In genomic region chr11:57358543-57358961, GRCh38 we compare ENCODE assay signal across 23 cellular contexts. TPM values are rescaled to one million over a fixed set of nuclear protein-coding genes. Genes with fewer than 3 reads are reported as not detected.
DNase-seq lines count a peak whose midpoint lies in the region; ATAC-seq and TF ChIP-seq lines count a peak whose summit lies in the region.
"Had no signal": no experiment of that assay in that cellular context is flagged by ENCODE, and none has a peak within 500 bp of the region (broad histone marks: within the 10 kb centered on the region; RNA-seq: fewer than 3 reads in every experiment).

No MANE protein-coding gene starts in this region.

- no CpG with 5 or more reads among the region's 9 CpGs for WGBS in neuronal stem cell (ENCODE audit: extremely low coverage in 2 of 2, insufficient read length in 2 of 2, insufficient replicate concordance in 1 of 2), 2 donors

- no peaks in the 10 kb centered on the region for H3K9me3 ChIP-seq in neuronal stem cell (replicated peaks in 1 of 2; ENCODE audit: control insufficient read depth in 2 of 2, insufficient read depth in 1 of 2, low read depth in 1 of 2, low read length in 2 of 2)
- H3K9me3 ChIP-seq: right lobe of liver had no signal

- ATAC-seq in GM18517 (IDR thresholded peaks at IDR 0.05; ENCODE audit: unreplicated experiment), result no peak
- ATAC-seq: effector memory CD8-positive, alpha-beta T cell; right lobe of liver had no signal

- no peak overlapping the region for H2BK12ac ChIP-seq in neuronal stem cell (ENCODE audit: low read length)

- no peak overlapping the region for H3K27ac ChIP-seq in neuronal stem cell (replicated peaks; ENCODE audit: low read length)
- H3K27ac ChIP-seq: right lobe of liver, WERI-Rb-1 had no signal

- H4K8ac ChIP-seq in neuronal stem cell (ENCODE audit: low read depth, low read length), result no peak overlapping the region

- H3K4me3 ChIP-seq in neuronal stem cell (ENCODE audit: low read length in 2 of 2), result no peak overlapping the region
- H3K4me3 ChIP-seq: lung, right lobe of liver had no signal

- no peaks in the 10 kb centered on the region for H3K4me1 Mint-ChIP-seq in endothelial cell (ENCODE audit: unreplicated experiment)
- H3K4me1 Mint-ChIP-seq: activated CD4-positive, alpha-beta memory T cell treated with anti-CD3 and anti-CD28 coated beads, Interleukin-2, amount 10 ng/mL, durations not matched to agents 7 days and 5 days; central memory CD8-positive, alpha-beta T cell had no signal

- H2BK15ac ChIP-seq in neuronal stem cell (ENCODE audit: low read length), result peak overlapping the region; percentile 35

- H3K79me1 ChIP-seq in neuronal stem cell (ENCODE audit: low read depth, low read length), result no peaks in the 10 kb centered on the region

- H4K91ac ChIP-seq in neuronal stem cell (ENCODE audit: low read depth, low read length, poor library complexity), result no peak overlapping the region

- H2BK120ac ChIP-seq in neuronal stem cell (ENCODE audit: low read depth, low read length), result no peak overlapping the region

- peaks cover 0 to 26% (median 0%) of the 10 kb centered on the region in 3 experiments for H3K27me3 ChIP-seq in neuronal stem cell (ENCODE audit: control insufficient read depth in 3 of 3, insufficient read depth in 3 of 3, low read depth in 1 of 3, low read length in 3 of 3)
- H3K27me3 ChIP-seq: right lobe of liver had no signal

- H3K27ac Mint-ChIP-seq in endothelial cell (ENCODE audit: unreplicated experiment), result no peak overlapping the region
- H3K27ac Mint-ChIP-seq: activated CD4-positive, alpha-beta memory T cell treated with anti-CD3 and anti-CD28 coated beads, Interleukin-2, amount 10 ng/mL, durations not matched to agents 7 days and 5 days; activated naive CD8-positive, alpha-beta T cell; effector memory CD8-positive, alpha-beta T cell; H9 had no signal

- no peak overlapping the region for H3K14ac ChIP-seq in neuronal stem cell (ENCODE audit: low read length)

- peak; percentile 42 for DNase-seq in EH (ENCODE audit: low read depth)
- DNase-seq in NCI-H2227 (lab: John Stamatoyannopoulos, UW; ENCODE audit: unreplicated experiment), result peak; percentile 47
- peak; percentile 44 to 65 for DNase-seq in erythroblast (lab: John Stamatoyannopoulos, UW)
- no peak for DNase-seq in neuronal stem cell (ENCODE audit: low spot score)
- no peak for DNase-seq in endothelial cell (ENCODE audit: low spot score)
- no peak for DNase-seq in NCI-H345 (lab: John Stamatoyannopoulos, UW)
- DNase-seq in LoVo (ENCODE audit: low spot score), result no peak
- DNase-seq: activated CD4-positive, alpha-beta memory T cell treated with anti-CD3 and anti-CD28 coated beads, Interleukin-2, amount 10 ng/mL, durations not matched to agents 7 days and 5 days; activated T-cell treated with anti-CD3 and anti-CD28 coated beads, Interleukin-2, amount 50 U/mL, for 48 hours; effector memory CD8-positive, alpha-beta T cell; foreskin melanocyte; GDM1; H9; NCI-H2029 treated with DMSO at 0.1 percent for 48 hours; stimulated activated CD4-positive, alpha-beta T cell treated with anti-CD3 and anti-CD28 coated beads, Interleukin-4, amount 100 ng/mL, for 1 hour; WERI-Rb-1 had no signal

- H3K9me3 Mint-ChIP-seq in endothelial cell (ENCODE audit: unreplicated experiment), result no peaks in the 10 kb centered on the region
- H3K9me3 Mint-ChIP-seq: central memory CD8-positive, alpha-beta T cell; effector memory CD8-positive, alpha-beta T cell; neural crest cell had no signal

- no peak for TF ChIP-seq CTCF in endothelial cell (IDR thresholded peaks at IDR 0.05; ENCODE audit: unreplicated experiment)

- no peak overlapping the region for H3K23ac ChIP-seq in neuronal stem cell (ENCODE audit: low read depth, low read length, poor library complexity)

- H3K4me3 Mint-ChIP-seq in endothelial cell (ENCODE audit: unreplicated experiment), result no peak overlapping the region
- H3K4me3 Mint-ChIP-seq: activated CD4-positive, alpha-beta memory T cell treated with anti-CD3 and anti-CD28 coated beads, Interleukin-2, amount 10 ng/mL, durations not matched to agents 7 days and 5 days; activated naive CD8-positive, alpha-beta T cell; central memory CD8-positive, alpha-beta T cell; effector memory CD8-positive, alpha-beta T cell; H9; neural crest cell had no signal

- peak overlapping the region; percentile 45 for H2AFZ ChIP-seq in neuronal stem cell (ENCODE audit: low read length)

- no peak overlapping the region for H3K4ac ChIP-seq in neuronal stem cell (ENCODE audit: low read length)

- H2BK5ac ChIP-seq in neuronal stem cell (ENCODE audit: low read length), result no peak overlapping the region

- H3K9ac ChIP-seq in neuronal stem cell (ENCODE audit: low read depth, low read length, poor library complexity), result no peak overlapping the region

- H3K4me2 ChIP-seq in neuronal stem cell (ENCODE audit: insufficient read depth, low read length, poor library complexity, severe bottlenecking), result no peak overlapping the region

- H3K36me3 ChIP-seq in neuronal stem cell (replicated peaks in 1 of 2; ENCODE audit: control insufficient read depth in 2 of 2, insufficient read depth in 2 of 2, low read length in 2 of 2), result no peaks in the 10 kb centered on the region
- H3K36me3 ChIP-seq: right lobe of liver, WERI-Rb-1 had no signal

- peaks cover 6% of the 10 kb centered on the region for H3K27me3 Mint-ChIP-seq in endothelial cell (ENCODE audit: unreplicated experiment)

- H3K36me3 Mint-ChIP-seq in endothelial cell (ENCODE audit: low read depth, unreplicated experiment), result no peaks in the 10 kb centered on the region
- H3K36me3 Mint-ChIP-seq: activated naive CD8-positive, alpha-beta T cell had no signal

- H3K4me1 ChIP-seq in neuronal stem cell (ENCODE audit: control insufficient read depth in 2 of 2, insufficient read depth in 1 of 2, low read depth in 1 of 2, low read length in 2 of 2), result peaks cover 3 to 6% of the 10 kb centered on the region in 2 donors

- no peak for TF ChIP-seq POLR2A in erythroblast (IDR thresholded peaks at IDR 0.05; ENCODE audit: low read length)

- H2AK5ac ChIP-seq in neuronal stem cell (ENCODE audit: low read depth, low read length), result no peak overlapping the region

- no peak overlapping the region for H3K18ac ChIP-seq in neuronal stem cell (ENCODE audit: low read length)

RNA-seq across cellular contexts. Expression of gene P2RX3, which starts 20.4 kb away (rescaled TPM):
- 2.9 TPM for polyA plus RNA-seq in neuronal stem cell (2013, experiment 1 of 2)
- polyA plus RNA-seq in neuronal stem cell (2013, experiment 2 of 2), result 2.7 TPM
- 0.23 TPM for total RNA-seq in endothelial cell (ENCODE audit: unreplicated experiment)
- total RNA-seq: activated CD4-positive, alpha-beta memory T cell treated with anti-CD3 and anti-CD28 coated beads, Interleukin-2, amount 10 ng/mL, durations not matched to agents 7 days and 5 days; MCF 10A had no signal
- polyA plus RNA-seq: lung had no signal

RNA-seq across cellular contexts. Expression of gene PRG3, which starts 22.4 kb away (rescaled TPM):
- not detected for polyA plus RNA-seq in neuronal stem cell (2013, experiment 1 of 2)
- not detected for polyA plus RNA-seq in neuronal stem cell (2013, experiment 2 of 2)
- total RNA-seq in endothelial cell (ENCODE audit: unreplicated experiment), result not detected
- total RNA-seq: activated CD4-positive, alpha-beta memory T cell treated with anti-CD3 and anti-CD28 coated beads, Interleukin-2, amount 10 ng/mL, durations not matched to agents 7 days and 5 days; H9; MCF 10A; neural crest cell; right lobe of liver had no signal

RNA-seq across cellular contexts. Expression of gene SSRP1, which starts 22.9 kb away (rescaled TPM):
- 208 TPM for polyA plus RNA-seq in neuronal stem cell (2013, experiment 1 of 2)
- 198 TPM for polyA plus RNA-seq in neuronal stem cell (2013, experiment 2 of 2)
- total RNA-seq in endothelial cell (ENCODE audit: unreplicated experiment), result 134 TPM

RNA-seq across cellular contexts. Expression of gene PRG2, which starts 31.9 kb away (rescaled TPM):
- 0.24 TPM for polyA plus RNA-seq in neuronal stem cell (2013, experiment 1 of 2)
- polyA plus RNA-seq in neuronal stem cell (2013, experiment 2 of 2), result 0.22 TPM
- total RNA-seq in endothelial cell (ENCODE audit: unreplicated experiment), result not detected
- total RNA-seq: H9, MCF 10A, neural crest cell had no signal

RNA-seq across cellular contexts. Expression of gene TNKS1BP1, which starts 33.8 kb away (rescaled TPM):
- polyA plus RNA-seq in neuronal stem cell (2013, experiment 1 of 2), result 77.7 TPM
- polyA plus RNA-seq in neuronal stem cell (2013, experiment 2 of 2), result 73.2 TPM
- 122 TPM for total RNA-seq in endothelial cell (ENCODE audit: unreplicated experiment)

Comparison
In these comparisons a context has a peak if more than half of its experiments do, and no peak if none do; other contexts are left out.
1. DNase-seq: peak in EH (single experiment), NCI-H2227 (single experiment) and erythroblast (2 of 2); none in neuronal stem cell (single experiment), endothelial cell (single experiment), NCI-H345 (single experiment) and LoVo (single experiment).